ENCODE assay signal across 10 cellular contexts in the genomic region with DNA sequence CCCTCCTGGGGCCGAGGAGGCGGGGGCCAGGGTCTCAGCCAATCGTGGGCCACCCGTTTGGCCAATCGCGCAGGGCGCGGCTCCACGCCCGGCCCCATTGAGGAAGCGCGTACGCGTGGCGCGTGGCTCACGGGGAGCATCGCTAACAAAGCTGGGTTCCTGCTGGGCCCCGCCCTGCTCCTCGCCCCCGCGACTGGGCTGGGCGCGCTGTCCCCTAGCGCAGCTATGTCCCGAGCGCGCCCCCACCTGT. TPM values are rescaled to one million over a fixed set of nuclear protein-coding genes. Genes with fewer than 3 reads are reported as not detected.
DNase-seq lines count a peak whose midpoint lies in the region; ATAC-seq lines count a peak whose summit lies in the region.
"Had no signal": no experiment of that assay in that cellular context is flagged by ENCODE, and none has a peak within 500 bp of the region (broad histone marks: within the 10 kb centered on the region; RNA-seq: fewer than 3 reads in every experiment).

No MANE protein-coding gene starts in this region.

- peaks cover 2 to 9% of the 10 kb centered on the region in 2 donors for H3K27me3 ChIP-seq in mucosa of rectum (ENCODE audit: control insufficient read depth in 2 of 2, insufficient read depth in 2 of 2, low read length in 2 of 2)
- peaks cover 48% of the 10 kb centered on the region for H3K27me3 ChIP-seq in thymus (ENCODE audit: control insufficient read depth, insufficient read depth)

- WGBS in thymus: 3% methylated on average over 28 of the region's 28 CpGs

- intact Hi-C loops in activated CD4-positive, alpha-beta memory T cell treated with anti-CD3 and anti-CD28 coated beads for 36 hours (cut with micrococcal nuclease): no loop called here

- H3K36me3 ChIP-seq in mucosa of rectum (ENCODE audit: control insufficient read depth in 2 of 2, insufficient read depth in 2 of 2, low read length in 2 of 2) (no peaks in the 10 kb centered on the region), thymus (ENCODE audit: control insufficient read depth, insufficient read depth) (no peaks in the 10 kb centered on the region)
- H3K36me3 ChIP-seq: ascending aorta had no signal

- peak; percentile 60 for ATAC-seq in central memory CD8-positive, alpha-beta T cell (replicated peaks; ENCODE audit: extremely low read depth, poor library complexity, severe bottlenecking)
- no peak for ATAC-seq in GM18498 (IDR thresholded peaks at IDR 0.05; ENCODE audit: unreplicated experiment)
- ATAC-seq: SK-N-SH treated with all-trans-retinoic acid at 6 μM for 48 hours had no signal

- peak; percentile 41 for DNase-seq in activated CD4-positive, alpha-beta memory T cell treated with anti-CD3 and anti-CD28 coated beads for 36 hours
- no peak for DNase-seq in activated CD4-positive, alpha-beta memory T cell treated with anti-CD3 and anti-CD28 coated beads, Interleukin-2, amount 10 ng/mL, durations not matched to agents 7 days and 5 days
- DNase-seq in central memory CD8-positive, alpha-beta T cell (ENCODE audit: low spot score in 2 of 2): peak in 1 of 2 donors; percentile 30
- no peak for DNase-seq in NK-92 treated with Interleukin-12 subunit alpha and Interleukin-12 subunit beta, amount 100 ng/mL, for 24 hours (lab: John Stamatoyannopoulos, UW)
- no peak for DNase-seq in NCI-H1048 (lab: John Stamatoyannopoulos, UW)

- H3K9ac ChIP-seq in mucosa of rectum (ENCODE audit: low read depth in 1 of 2, low read length in 2 of 2): no peak overlapping the region

- no peak overlapping the region for H3K4me3 Mint-ChIP-seq in activated CD4-positive, alpha-beta memory T cell treated with anti-CD3 and anti-CD28 coated beads for 36 hours
- H3K4me3 Mint-ChIP-seq in activated CD4-positive, alpha-beta memory T cell treated with anti-CD3 and anti-CD28 coated beads, Interleukin-2, amount 10 ng/mL, durations not matched to agents 7 days and 5 days: no peak overlapping the region
- peak overlapping the region; percentile 54 for H3K4me3 Mint-ChIP-seq in central memory CD8-positive, alpha-beta T cell

- no peaks in the 10 kb centered on the region for H3K36me3 Mint-ChIP-seq in activated CD4-positive, alpha-beta memory T cell treated with anti-CD3 and anti-CD28 coated beads for 36 hours
- H3K36me3 Mint-ChIP-seq in activated CD4-positive, alpha-beta memory T cell treated with anti-CD3 and anti-CD28 coated beads, Interleukin-2, amount 10 ng/mL, durations not matched to agents 7 days and 5 days (ENCODE audit: low read depth): no peaks in the 10 kb centered on the region
- H3K36me3 Mint-ChIP-seq in central memory CD8-positive, alpha-beta T cell (ENCODE audit: insufficient read depth): peaks cover 4% of the 10 kb centered on the region

- no peak overlapping the region for H3K27ac Mint-ChIP-seq in activated CD4-positive, alpha-beta memory T cell treated with anti-CD3 and anti-CD28 coated beads for 36 hours
- no peak overlapping the region for H3K27ac Mint-ChIP-seq in activated CD4-positive, alpha-beta memory T cell treated with anti-CD3 and anti-CD28 coated beads, Interleukin-2, amount 10 ng/mL, durations not matched to agents 7 days and 5 days
- H3K27ac Mint-ChIP-seq in central memory CD8-positive, alpha-beta T cell (ENCODE audit: low read depth): no peak overlapping the region

- H3K4me1 Mint-ChIP-seq in activated CD4-positive, alpha-beta memory T cell treated with anti-CD3 and anti-CD28 coated beads for 36 hours (ENCODE audit: low read depth): peaks cover 27% of the 10 kb centered on the region
- H3K4me1 Mint-ChIP-seq in activated CD4-positive, alpha-beta memory T cell treated with anti-CD3 and anti-CD28 coated beads, Interleukin-2, amount 10 ng/mL, durations not matched to agents 7 days and 5 days: peaks cover 25% of the 10 kb centered on the region
- peaks cover 15% of the 10 kb centered on the region for H3K4me1 Mint-ChIP-seq in central memory CD8-positive, alpha-beta T cell

- H3K27ac ChIP-seq in mucosa of rectum (ENCODE audit: low read depth in 2 of 2, low read length in 2 of 2) (no peak overlapping the region), thymus (ENCODE audit: low read depth) (no peak overlapping the region)
- H3K27ac ChIP-seq: ascending aorta had no signal

- POLR2A ChIA-PET in activated CD4-positive, alpha-beta memory T cell treated with anti-CD3 and anti-CD28 coated beads for 36 hours (lab: Charles Lee): no interaction called here
- POLR2A ChIA-PET in activated CD4-positive, alpha-beta memory T cell treated with anti-CD3 and anti-CD28 coated beads, Interleukin-2, amount 10 ng/mL, durations not matched to agents 7 days and 5 days (lab: Charles Lee): no interaction called here

- H3K4me1 ChIP-seq in mucosa of rectum (ENCODE audit: control insufficient read depth in 2 of 2, insufficient read depth in 2 of 2, low read length in 2 of 2) (peaks cover 0 to 8% of the 10 kb centered on the region in 2 donors), thymus (ENCODE audit: control insufficient read depth, insufficient read depth, low read length) (peaks cover 3% of the 10 kb centered on the region)

- H3K4me3 ChIP-seq in mucosa of rectum (ENCODE audit: low read length in 2 of 2): peak overlapping the region; percentile 13 to 49
- peak overlapping the region; percentile 11 for H3K4me3 ChIP-seq in thymus (ENCODE audit: low read length)

- peaks cover 40% of the 10 kb centered on the region for H3K27me3 Mint-ChIP-seq in activated CD4-positive, alpha-beta memory T cell treated with anti-CD3 and anti-CD28 coated beads for 36 hours
- H3K27me3 Mint-ChIP-seq in activated CD4-positive, alpha-beta memory T cell treated with anti-CD3 and anti-CD28 coated beads, Interleukin-2, amount 10 ng/mL, durations not matched to agents 7 days and 5 days: peaks cover 53% of the 10 kb centered on the region
- H3K27me3 Mint-ChIP-seq in central memory CD8-positive, alpha-beta T cell: peaks cover 45% of the 10 kb centered on the region

- CTCF ChIA-PET in activated CD4-positive, alpha-beta memory T cell treated with anti-CD3 and anti-CD28 coated beads for 36 hours (lab: Charles Lee): no interaction called here
- CTCF ChIA-PET in activated CD4-positive, alpha-beta memory T cell treated with anti-CD3 and anti-CD28 coated beads, Interleukin-2, amount 10 ng/mL, durations not matched to agents 7 days and 5 days (lab: Charles Lee): no interaction called here

- H3K9me3 ChIP-seq in mucosa of rectum (ENCODE audit: control insufficient read depth in 2 of 2, low read length in 2 of 2) (no peaks in the 10 kb centered on the region), thymus (ENCODE audit: control insufficient read depth) (no peaks in the 10 kb centered on the region)
- H3K9me3 ChIP-seq: ascending aorta had no signal

- no peaks in the 10 kb centered on the region for H3K9me3 Mint-ChIP-seq in activated CD4-positive, alpha-beta memory T cell treated with anti-CD3 and anti-CD28 coated beads for 36 hours
- H3K9me3 Mint-ChIP-seq in activated CD4-positive, alpha-beta memory T cell treated with anti-CD3 and anti-CD28 coated beads, Interleukin-2, amount 10 ng/mL, durations not matched to agents 7 days and 5 days: no peaks in the 10 kb centered on the region
- H3K9me3 Mint-ChIP-seq in central memory CD8-positive, alpha-beta T cell: no peaks in the 10 kb centered on the region

RNA-seq across cellular contexts. Expression of a gene that starts 0.6 kb away (rescaled TPM):
- 1 to 10 TPM; 1.5 to 2.0 TPM for total RNA-seq in activated CD4-positive, alpha-beta memory T cell treated with anti-CD3 and anti-CD28 coated beads for 36 hours
- under 1 TPM; 0.35 to 0.68 TPM for total RNA-seq in activated CD4-positive, alpha-beta memory T cell treated with anti-CD3 and anti-CD28 coated beads, Interleukin-2, amount 10 ng/mL, durations not matched to agents 7 days and 5 days
- polyA plus RNA-seq in thymus: 1.6 TPM
- total RNA-seq: ascending aorta had no signal

RNA-seq across cellular contexts. Expression of a gene that starts 30.7 kb away (rescaled TPM):
- total RNA-seq in activated CD4-positive, alpha-beta memory T cell treated with anti-CD3 and anti-CD28 coated beads for 36 hours: 1 to 10 TPM; 8.2 to 8.8 TPM
- 10 to 100 TPM; 66.0 to 68.3 TPM for total RNA-seq in activated CD4-positive, alpha-beta memory T cell treated with anti-CD3 and anti-CD28 coated beads, Interleukin-2, amount 10 ng/mL, durations not matched to agents 7 days and 5 days
- 18.9 TPM for polyA plus RNA-seq in thymus
- total RNA-seq: ascending aorta had no signal

RNA-seq across cellular contexts. Expression of a gene that starts 30.8 kb away (rescaled TPM):
- total RNA-seq in activated CD4-positive, alpha-beta memory T cell treated with anti-CD3 and anti-CD28 coated beads for 36 hours: 1 to 10 TPM; 5.5 to 6.5 TPM
- 10 to 100 TPM; 48.0 to 50.1 TPM for total RNA-seq in activated CD4-positive, alpha-beta memory T cell treated with anti-CD3 and anti-CD28 coated beads, Interleukin-2, amount 10 ng/mL, durations not matched to agents 7 days and 5 days
- polyA plus RNA-seq in thymus: 15.7 TPM

Comparison
In these comparisons a context has a peak if more than half of its experiments do, and no peak if none do; other contexts are left out.
1. RNA of a gene that starts 30.7 kb away (total RNA-seq): 66.0 to 68.3 TPM in activated CD4-positive, alpha-beta memory T cell treated with anti-CD3 and anti-CD28 coated beads, Interleukin-2, amount 10 ng/mL, durations not matched to agents 7 days and 5 days; 8.2 to 8.8 TPM in activated CD4-positive, alpha-beta memory T cell treated with anti-CD3 and anti-CD28 coated beads for 36 hours; every median in the first group is over 4 times any median in the second.
2. RNA of a gene that starts 30.8 kb away (total RNA-seq): 48.0 to 50.1 TPM in activated CD4-positive, alpha-beta memory T cell treated with anti-CD3 and anti-CD28 coated beads, Interleukin-2, amount 10 ng/mL, durations not matched to agents 7 days and 5 days; 5.5 to 6.5 TPM in activated CD4-positive, alpha-beta memory T cell treated with anti-CD3 and anti-CD28 coated beads for 36 hours; every median in the first group is over 4 times any median in the second.